ENCODE assay signal across 25 cellular contexts in genomic region chr2:235460548-235461047, GRCh38.
"Had no signal": no experiment of that assay in that cellular context is flagged by ENCODE, and none has a peak within 500 bp of the region (broad histone marks: within the 10 kb centered on the region; RNA-seq: fewer than 3 reads in every experiment).

No MANE protein-coding gene starts in this region.

- H3K27ac ChIP-seq: foreskin keratinocyte, left lung, neutrophil, ovary, thyroid gland, upper lobe of right lung, VCaP had no signal

- H3K27me3 ChIP-seq: left lung, neutrophil, ovary, thyroid gland, upper lobe of right lung had no signal

- H3K4me3 ChIP-seq: left lung, lung, ovary, thyroid gland, upper lobe of right lung had no signal

- H3K4me3 Mint-ChIP-seq: activated CD8-positive, alpha-beta T cell treated with anti-CD3 and anti-CD28 coated beads, Interleukin-2, amount 10 ng/mL, durations not matched to agents 7 days and 5 days; activated naive CD4-positive, alpha-beta T cell treated with anti-CD3 and anti-CD28 coated beads, Interleukin-2, amount 50 U/mL, for 24 hours; activated T-helper 1 cell treated with anti-CD3 and anti-CD28 coated beads, Interleukin-12 subunit alpha, Interleukin-12 subunit beta, Interleukin-2, Interleukin-4 antibody, amounts not matched to agents 30 ng/mL and 10 ng/mL and 1 ng/mL, durations not matched to agents 14 hours and 24 hours and 36 hours; brain; dendritic cell treated with granulocyte-macrophage colony-stimulating factor and Interleukin-4, amounts not matched to agents 40 ng/mL and 50 ng/mL, for 4 days; nephron had no signal

- H3K9me3 Mint-ChIP-seq: activated naive CD4-positive, alpha-beta T cell treated with anti-CD3 and anti-CD28 coated beads, Interleukin-2, amount 50 U/mL, for 24 hours; activated T-helper 1 cell treated with anti-CD3 and anti-CD28 coated beads, Interleukin-12 subunit alpha, Interleukin-12 subunit beta, Interleukin-2, Interleukin-4 antibody, amounts not matched to agents 30 ng/mL and 10 ng/mL and 1 ng/mL, durations not matched to agents 14 hours and 24 hours and 36 hours; brain; dendritic cell treated with granulocyte-macrophage colony-stimulating factor and Interleukin-4, amounts not matched to agents 40 ng/mL and 50 ng/mL, for 4 days; nephron had no signal

- H3K4me1 Mint-ChIP-seq: activated naive CD4-positive, alpha-beta T cell treated with anti-CD3 and anti-CD28 coated beads, Interleukin-2, amount 50 U/mL, for 24 hours had no signal

- DNase-seq: activated CD4-positive, alpha-beta T cell treated with anti-CD3 and anti-CD28 coated beads, Interleukin-2, amount 50 U/mL, for 1 hour; activated CD8-positive, alpha-beta T cell treated with anti-CD3 and anti-CD28 coated beads, Interleukin-2, amount 10 ng/mL, durations not matched to agents 7 days and 5 days; activated gamma-delta T cell treated with Interleukin-2 at 50 U/mL for 16 hours; anterior cingulate cortex; effector CD4-positive, alpha-beta T cell; foreskin keratinocyte; left lung; ovary; right cardiac atrium; stimulated activated CD4-positive, alpha-beta T cell treated with anti-CD3 and anti-CD28 coated beads, Interleukin-12 subunit alpha, Interleukin-12 subunit beta, amount 100 ng/mL, for 4 hours; stimulated activated CD4-positive, alpha-beta T cell treated with anti-CD3 and anti-CD28 coated beads, Interleukin-4, amount 100 ng/mL, for 4 hours; stimulated activated naive CD8-positive, alpha-beta T cell treated with anti-CD3 and anti-CD28 coated beads, Interleukin-15, Interleukin-2, amounts not matched to agents 100 U/mL and 50 U/mL, for 24 hours; substantia nigra; T1000; thyroid gland; upper lobe of right lung had no signal

- H3K4me1 ChIP-seq: foreskin keratinocyte, left lung, upper lobe of right lung had no signal

- FAIRE-seq: endometrium had no signal

- H3K36me3 ChIP-seq: left lung, neutrophil, ovary, thyroid gland, upper lobe of right lung had no signal

- H3K9me3 ChIP-seq: left lung, neutrophil, ovary, thyroid gland, upper lobe of right lung had no signal

- H3K27ac Mint-ChIP-seq: activated CD8-positive, alpha-beta T cell treated with anti-CD3 and anti-CD28 coated beads, Interleukin-2, amount 10 ng/mL, durations not matched to agents 7 days and 5 days; activated naive CD4-positive, alpha-beta T cell treated with anti-CD3 and anti-CD28 coated beads, Interleukin-2, amount 50 U/mL, for 24 hours; activated T-helper 1 cell treated with anti-CD3 and anti-CD28 coated beads, Interleukin-12 subunit alpha, Interleukin-12 subunit beta, Interleukin-2, Interleukin-4 antibody, amounts not matched to agents 30 ng/mL and 10 ng/mL and 1 ng/mL, durations not matched to agents 14 hours and 24 hours and 36 hours; brain; dendritic cell treated with granulocyte-macrophage colony-stimulating factor and Interleukin-4, amounts not matched to agents 40 ng/mL and 50 ng/mL, for 4 days; nephron had no signal

- H3K36me3 Mint-ChIP-seq: activated naive CD4-positive, alpha-beta T cell treated with anti-CD3 and anti-CD28 coated beads, Interleukin-2, amount 50 U/mL, for 24 hours; brain had no signal
